In the genomic region with DNA sequence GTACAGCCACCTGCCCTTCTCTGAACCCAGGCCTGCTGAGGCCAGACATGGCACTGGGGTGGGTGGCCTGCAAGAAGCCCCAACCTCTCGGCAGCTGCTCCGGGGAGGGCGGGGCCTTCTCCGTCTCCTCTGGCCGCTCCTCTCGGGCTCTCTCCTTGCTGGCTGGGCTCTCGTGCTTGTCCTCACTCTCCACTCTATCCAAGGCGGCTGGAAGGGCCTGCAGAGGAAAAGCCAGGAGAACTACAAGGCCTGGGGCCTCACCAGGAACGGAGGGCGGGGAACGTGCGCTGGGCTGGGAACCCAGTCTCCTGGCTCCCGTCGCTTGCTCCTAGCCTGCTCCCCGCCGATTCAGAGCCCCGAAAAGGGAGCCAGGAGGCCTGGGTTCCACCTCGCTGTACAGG, we compare ENCODE assay signal across 34 cellular contexts.
"Had no signal": no experiment of that assay in that cellular context is flagged by ENCODE, and none has a peak within 500 bp of the region (broad histone marks: within the 10 kb centered on the region; RNA-seq: fewer than 3 reads in every experiment).

No MANE protein-coding gene starts in this region.

- H3K36me3 Mint-ChIP-seq: activated CD8-positive, alpha-beta memory T cell treated with anti-CD3 and anti-CD28 coated beads, Interleukin-2, amount 10 ng/mL, durations not matched to agents 7 days and 5 days; activated naive CD4-positive, alpha-beta T cell treated with anti-CD3 and anti-CD28 coated beads, Interleukin-2, amount 10 ng/mL, durations not matched to agents 7 days and 5 days; activated naive CD8-positive, alpha-beta T cell had no signal

- H3K4me3 ChIP-seq: body of pancreas, breast epithelium, Peyer's patch had no signal

- H3K9me3 ChIP-seq: Peyer's patch had no signal

- H3K27me3 Mint-ChIP-seq: activated naive CD8-positive, alpha-beta T cell had no signal

- H3K36me3 ChIP-seq: breast epithelium, Peyer's patch had no signal

- H3K27ac ChIP-seq: body of pancreas, breast epithelium, Peyer's patch, RWPE1, VCaP had no signal

- H3K4me3 Mint-ChIP-seq: activated CD4-positive, alpha-beta memory T cell treated with anti-CD3 and anti-CD28 coated beads, Interleukin-2, amount 10 ng/mL, durations not matched to agents 7 days and 5 days; activated CD8-positive, alpha-beta memory T cell treated with anti-CD3 and anti-CD28 coated beads, Interleukin-2, amount 10 ng/mL, durations not matched to agents 7 days and 5 days; activated naive CD4-positive, alpha-beta T cell treated with anti-CD3 and anti-CD28 coated beads, Interleukin-2, amount 10 ng/mL, durations not matched to agents 7 days and 5 days; activated naive CD8-positive, alpha-beta T cell had no signal

- DNase-seq: activated CD4-positive, alpha-beta memory T cell treated with anti-CD3 and anti-CD28 coated beads, Interleukin-2, amount 10 ng/mL, durations not matched to agents 7 days and 5 days; activated CD4-positive, alpha-beta T cell treated with anti-CD3 and anti-CD28 coated beads for 1 hour; activated CD4-positive, alpha-beta T cell treated with anti-CD3 and anti-CD28 coated beads for 48 hours; activated CD4-positive, CD25-positive, alpha-beta regulatory T cell; activated CD8-positive, alpha-beta memory T cell treated with anti-CD3 and anti-CD28 coated beads for 24 hours; activated CD8-positive, alpha-beta memory T cell treated with anti-CD3 and anti-CD28 coated beads, Interleukin-2, amount 10 ng/mL, durations not matched to agents 7 days and 5 days; activated CD8-positive, alpha-beta memory T cell treated with anti-CD3 and anti-CD28 coated beads, Interleukin-2, amount 50 U/mL, for 48 hours; activated effector memory CD4-positive, alpha-beta T cell treated with Interleukin-2 at 50 U/mL for 16 hours; activated naive CD4-positive, alpha-beta T cell treated with anti-CD3 and anti-CD28 coated beads, Interleukin-2, amount 10 ng/mL, durations not matched to agents 7 days and 5 days; activated T-cell treated with anti-CD3 and anti-CD28 coated beads, Interleukin-2, amount 50 U/mL, for 48 hours; amygdala; KG1; MM.1S; MV-4-11; NCI-H1092 treated with DMSO at 0.1 percent for 48 hours; NCI-H1436; NCI-H1694; NCI-H1930; NCI-H2081 treated with DMSO at 0.1 percent for 48 hours; NCI-H345; NCI-H524 treated with DMSO at 0.1 percent for 48 hours; NK-92 treated with Interleukin-12 subunit alpha and Interleukin-12 subunit beta, amount 100 ng/mL, for 24 hours; PC-3; SW 1271; T-helper 1 cell; T-helper 2 cell; T-helper 9 cell had no signal

- H3K4me1 ChIP-seq: body of pancreas, breast epithelium, Peyer's patch had no signal

- H3K27me3 ChIP-seq: body of pancreas, Peyer's patch had no signal

- H3K9me3 Mint-ChIP-seq: activated CD4-positive, alpha-beta memory T cell treated with anti-CD3 and anti-CD28 coated beads, Interleukin-2, amount 10 ng/mL, durations not matched to agents 7 days and 5 days had no signal

- ATAC-seq: activated CD8-positive, alpha-beta memory T cell treated with anti-CD3 and anti-CD28 coated beads, Interleukin-2, amount 10 ng/mL, durations not matched to agents 7 days and 5 days; body of pancreas; PC-3; Right ventricle myocardium inferior had no signal

- H3K27ac Mint-ChIP-seq: activated CD4-positive, alpha-beta memory T cell treated with anti-CD3 and anti-CD28 coated beads, Interleukin-2, amount 10 ng/mL, durations not matched to agents 7 days and 5 days; activated CD8-positive, alpha-beta memory T cell treated with anti-CD3 and anti-CD28 coated beads, Interleukin-2, amount 10 ng/mL, durations not matched to agents 7 days and 5 days; activated naive CD4-positive, alpha-beta T cell treated with anti-CD3 and anti-CD28 coated beads, Interleukin-2, amount 10 ng/mL, durations not matched to agents 7 days and 5 days; activated naive CD8-positive, alpha-beta T cell had no signal
